Comparison of ENCODE assay signal across 26 cellular contexts in the genomic region with DNA sequence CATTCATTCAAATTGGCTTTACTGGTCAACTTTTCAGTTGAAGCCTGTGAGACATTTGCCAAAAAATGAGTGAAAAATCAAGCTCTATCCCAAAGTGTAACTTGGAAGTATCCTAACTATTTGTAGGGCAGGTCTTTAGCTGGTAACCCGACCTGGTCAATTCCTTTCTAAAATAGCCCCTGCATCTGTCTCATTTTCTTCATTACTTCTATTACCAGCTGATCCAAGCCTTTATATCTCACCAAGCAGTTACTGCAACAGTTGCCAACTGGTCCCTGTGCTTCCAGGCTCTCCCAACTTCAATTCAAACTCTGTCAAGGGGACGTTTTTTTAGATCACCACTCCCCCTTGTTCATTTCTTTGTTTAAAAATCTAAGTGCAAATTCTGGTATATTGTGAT.
"Had no signal": no experiment of that assay in that cellular context is flagged by ENCODE, and none has a peak within 500 bp of the region (broad histone marks: within the 10 kb centered on the region; RNA-seq: fewer than 3 reads in every experiment).

No MANE protein-coding gene starts in this region.

- H3K27ac ChIP-seq: brain microvascular endothelial cell, cardiac muscle cell, SK-N-MC had no signal

- DNase-seq: activated CD4-positive, alpha-beta memory T cell treated with anti-CD3 and anti-CD28 coated beads for 36 hours; activated CD4-positive, alpha-beta T cell treated with anti-CD3 and anti-CD28 coated beads, Interleukin-2, amount 10 ng/mL, durations not matched to agents 7 days and 5 days; activated CD4-positive, CD25-positive, alpha-beta regulatory T cell; activated CD8-positive, alpha-beta memory T cell treated with anti-CD3 and anti-CD28 coated beads for 24 hours; activated effector memory CD4-positive, alpha-beta T cell treated with anti-CD3 and anti-CD28 coated beads, Interleukin-2, amount 50 U/mL, for 16 hours; activated naive CD4-positive, alpha-beta T cell treated with Interleukin-2 at 50 U/mL for 16 hours; activated naive CD8-positive, alpha-beta T cell treated with anti-CD3 and anti-CD28 coated beads, Interleukin-2, amount 50 U/mL, for 24 hours; activated T-cell treated with anti-CD3 and anti-CD28 coated beads, Interleukin-2, amount 50 U/mL, for 4 hours; amniotic stem cell; brain microvascular endothelial cell; Karpas-422; NCI-H1105 treated with DMSO at 0.1 percent for 48 hours; NCI-H1436 treated with DMSO at 0.1 percent for 48 hours; NCI-H187; NCI-H2081; NCI-H446; NCI-H524; NCI-H774; RPMI8226; T-cell; T-helper 2 cell; T1000 had no signal

- ATAC-seq: activated naive CD4-positive, alpha-beta T cell treated with anti-CD3 and anti-CD28 coated beads, Interleukin-2, amount 50 U/mL, for 72 hours; activated naive CD8-positive, alpha-beta T cell treated with anti-CD3 and anti-CD28 coated beads, Interleukin-2, amount 50 U/mL, for 24 hours; activated T-cell treated with anti-CD3 and anti-CD28 coated beads, Interleukin-2, amount 50 U/mL, for 4 hours; Right ventricle myocardium inferior; T-cell had no signal

- H3K36me3 ChIP-seq: brain microvascular endothelial cell, cardiac muscle cell had no signal

- H3K4me3 ChIP-seq: cardiac muscle cell, SK-N-MC had no signal

- H3K27me3 ChIP-seq: brain microvascular endothelial cell, cardiac muscle cell had no signal
